ENCODE assay signal across 9 cellular contexts in the genomic region with DNA sequence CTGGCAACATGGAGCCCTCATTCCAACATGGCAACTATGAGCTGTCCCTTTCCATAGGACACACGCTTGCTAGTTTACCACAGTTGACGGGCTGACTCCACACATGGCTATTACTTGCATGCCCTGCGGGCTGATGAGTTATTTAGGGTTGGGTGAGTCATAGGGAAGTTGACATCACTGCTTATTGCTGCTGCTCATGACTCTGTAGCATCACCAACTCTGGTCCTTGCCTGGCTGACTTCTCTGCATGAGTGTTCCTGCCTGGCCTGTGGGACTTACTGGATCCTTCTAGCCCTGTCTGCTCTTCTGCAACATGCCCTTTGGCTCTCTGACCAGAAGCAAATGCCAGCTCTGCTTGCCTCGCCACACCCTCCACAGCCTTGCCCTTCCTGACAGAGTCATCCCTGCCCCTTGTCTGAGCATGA.
DNase-seq lines count a peak whose midpoint lies in the region; ATAC-seq and TF ChIP-seq lines count a peak whose summit lies in the region.
"Had no signal": no experiment of that assay in that cellular context is flagged by ENCODE, and none has a peak within 500 bp of the region (broad histone marks: within the 10 kb centered on the region; RNA-seq: fewer than 3 reads in every experiment).

No MANE protein-coding gene starts in this region.

- no peak overlapping the region for H3K9ac ChIP-seq in liver (ENCODE audit: low read depth in 1 of 2, low read length in 2 of 2)

- peaks cover 8% of the 10 kb centered on the region for H3K4me1 Mint-ChIP-seq in activated T-helper 1 cell treated with anti-CD3 and anti-CD28 coated beads, Interleukin-12 subunit alpha, Interleukin-12 subunit beta, Interleukin-2, Interleukin-4 antibody, amounts not matched to agents 30 ng/mL and 10 ng/mL and 1 ng/mL, durations not matched to agents 14 hours and 24 hours and 36 hours (ENCODE audit: low read depth)

- peak overlapping the region; percentile 27 for H3K27ac Mint-ChIP-seq in activated T-helper 1 cell treated with anti-CD3 and anti-CD28 coated beads, Interleukin-12 subunit alpha, Interleukin-12 subunit beta, Interleukin-2, Interleukin-4 antibody, amounts not matched to agents 30 ng/mL and 10 ng/mL and 1 ng/mL, durations not matched to agents 14 hours and 24 hours and 36 hours

- H3K4me3 ChIP-seq in HL-60 (replicated peaks; ENCODE audit: insufficient read depth, low read length) (no peak overlapping the region), liver (ENCODE audit: low read depth in 1 of 3, low read length in 3 of 3) (no peak overlapping the region), spleen (no peak overlapping the region)
- H3K4me3 ChIP-seq: skin epidermis had no signal

- ATAC-seq in GM21528 (IDR thresholded peaks at IDR 0.05; ENCODE audit: low FRiP score, unreplicated experiment): peak; percentile 84

- intact Hi-C loops in activated T-helper 1 cell treated with anti-CD3 and anti-CD28 coated beads, Interleukin-12 subunit alpha, Interleukin-12 subunit beta, Interleukin-2, Interleukin-4 antibody, amounts not matched to agents 30 ng/mL and 10 ng/mL and 1 ng/mL, durations not matched to agents 14 hours and 24 hours and 36 hours (cut with micrococcal nuclease): no loop called here
- intact Hi-C loops in spleen (cut with DNase I; ENCODE audit: low total_unique reads): no loop called here

- TF ChIP-seq CTCF in HL-60 (IDR thresholded peaks at IDR 0.05; ENCODE audit: insufficient read depth, low read length): no peak
- no peak for TF ChIP-seq CTCF in liver (IDR thresholded peaks at IDR 0.05; ENCODE audit: low read depth, low read length, missing input control)
- TF ChIP-seq CTCF in spleen (IDR thresholded peaks at IDR 0.05 in 8 of 11, conservative IDR thresholded peaks at IDR 0.05 in 3 of 11): no peak

- no peaks in the 10 kb centered on the region for H3K27me3 Mint-ChIP-seq in activated T-helper 1 cell treated with anti-CD3 and anti-CD28 coated beads, Interleukin-12 subunit alpha, Interleukin-12 subunit beta, Interleukin-2, Interleukin-4 antibody, amounts not matched to agents 30 ng/mL and 10 ng/mL and 1 ng/mL, durations not matched to agents 14 hours and 24 hours and 36 hours (ENCODE audit: insufficient read depth)

- peaks cover 25% of the 10 kb centered on the region for H3K36me3 Mint-ChIP-seq in activated T-helper 1 cell treated with anti-CD3 and anti-CD28 coated beads, Interleukin-12 subunit alpha, Interleukin-12 subunit beta, Interleukin-2, Interleukin-4 antibody, amounts not matched to agents 30 ng/mL and 10 ng/mL and 1 ng/mL, durations not matched to agents 14 hours and 24 hours and 36 hours (ENCODE audit: low read depth)

- H3K27me3 ChIP-seq in HL-60 (ENCODE audit: insufficient read depth, poor library complexity, severe bottlenecking): no peaks in the 10 kb centered on the region
- H3K27me3 ChIP-seq in liver (ENCODE audit: control insufficient read depth in 4 of 4, insufficient read depth in 4 of 4, low read length in 3 of 4): no peaks in the 10 kb centered on the region
- no peaks in the 10 kb centered on the region for H3K27me3 ChIP-seq in spleen (replicated peaks in 1 of 7)

- H3K9me3 Mint-ChIP-seq in activated T-helper 1 cell treated with anti-CD3 and anti-CD28 coated beads, Interleukin-12 subunit alpha, Interleukin-12 subunit beta, Interleukin-2, Interleukin-4 antibody, amounts not matched to agents 30 ng/mL and 10 ng/mL and 1 ng/mL, durations not matched to agents 14 hours and 24 hours and 36 hours: no peaks in the 10 kb centered on the region

- no peaks in the 10 kb centered on the region for H3K9me3 ChIP-seq in liver (ENCODE audit: control insufficient read depth in 4 of 4, low read length in 3 of 4)
- no peaks in the 10 kb centered on the region for H3K9me3 ChIP-seq in spleen

- DNase-seq in GM04504 (ENCODE audit: low read depth) (peak; percentile 99), HL-60 (ENCODE audit: low read depth in 1 of 2, low spot score in 1 of 2) (peak; percentile 4 to 52), mesenteric fat pad (ENCODE audit: low spot score) (no peak), spleen (no peak), activated gamma-delta T cell treated with Interleukin-2 at 50 U/mL for 16 hours (no peak)
- DNase-seq in activated T-helper 1 cell treated with anti-CD3 and anti-CD28 coated beads, Interleukin-12 subunit alpha, Interleukin-12 subunit beta, Interleukin-2, Interleukin-4 antibody, amounts not matched to agents 30 ng/mL and 10 ng/mL and 1 ng/mL, durations not matched to agents 14 hours and 24 hours and 36 hours (ENCODE audit: low spot score): no peak

- no peak for TF ChIP-seq POLR2A in spleen (IDR thresholded peaks at IDR 0.05)

- 86% methylated on average over 4 of the region's 4 CpGs for WGBS in liver
- 59 to 92% (median 79%) methylated on average over 4 of the region's 4 CpGs for WGBS in spleen, 5 donors

- H3K27ac ChIP-seq in HL-60 (replicated peaks): no peak overlapping the region
- H3K27ac ChIP-seq in liver (ENCODE audit: low read depth in 1 of 2, low read length in 2 of 2): no peak overlapping the region
- H3K27ac ChIP-seq in spleen: no peak overlapping the region

- peaks cover 0 to 3% (median 0%) of the 10 kb centered on the region in 4 donors for H3K4me1 ChIP-seq in liver (ENCODE audit: control insufficient read depth in 4 of 4, insufficient read depth in 4 of 4, low read length in 3 of 4)
- H3K4me1 ChIP-seq in spleen: no peaks in the 10 kb centered on the region

- no peak overlapping the region for H3K4me3 Mint-ChIP-seq in activated T-helper 1 cell treated with anti-CD3 and anti-CD28 coated beads, Interleukin-12 subunit alpha, Interleukin-12 subunit beta, Interleukin-2, Interleukin-4 antibody, amounts not matched to agents 30 ng/mL and 10 ng/mL and 1 ng/mL, durations not matched to agents 14 hours and 24 hours and 36 hours

- no peak for TF ChIP-seq RAD21 in liver (IDR thresholded peaks at IDR 0.05)

- H3K36me3 ChIP-seq in liver (ENCODE audit: control insufficient read depth in 4 of 4, insufficient read depth in 3 of 4, low read depth in 1 of 4, low read length in 3 of 4) (peaks cover 3 to 33% (median 25%) of the 10 kb centered on the region in 4 donors), spleen (peaks cover 0 to 91% (median 43%) of the 10 kb centered on the region in 6 donors)

TF ChIP-seq in liver, 16 proteins besides CTCF, POLR2A, EP300 and RAD21:
- TF ChIP-seq HNF4A (conservative IDR thresholded peaks at IDR 0.05): peak; percentile 8 to 32
- no peak for TF ChIP-seq JUND (IDR thresholded peaks at IDR 0.05)

Comparison
In these comparisons a context has a peak if more than half of its experiments do, and no peak if none do; other contexts are left out.
1. DNase-seq: peak in GM04504 (single experiment) and HL-60 (2 of 2); none in activated T-helper 1 cell treated with anti-CD3 and anti-CD28 coated beads, Interleukin-12 subunit alpha, Interleukin-12 subunit beta, Interleukin-2, Interleukin-4 antibody, amounts not matched to agents 30 ng/mL and 10 ng/mL and 1 ng/mL, durations not matched to agents 14 hours and 24 hours and 36 hours (single experiment), mesenteric fat pad (single experiment), spleen (single experiment) and activated gamma-delta T cell treated with Interleukin-2 at 50 U/mL for 16 hours (single experiment).